Comparison of ENCODE assay signal across 15 cellular contexts in genomic region chr4:3530051-3530450, GRCh38. TPM values are rescaled to one million over a fixed set of nuclear protein-coding genes. Genes with fewer than 3 reads are reported as not detected.
DNase-seq lines count a peak whose midpoint lies in the region; ATAC-seq and TF ChIP-seq lines count a peak whose summit lies in the region.
"Had no signal": no experiment of that assay in that cellular context is flagged by ENCODE, and none has a peak within 500 bp of the region (broad histone marks: within the 10 kb centered on the region; RNA-seq: fewer than 3 reads in every experiment).

No MANE protein-coding gene starts in this region.

- no peaks in the 10 kb centered on the region for H3F3A ChIP-seq in GM23338 (replicated peaks; ENCODE audit: low read depth)

- peaks cover 45% of the 10 kb centered on the region for H3K79me2 ChIP-seq in GM23338 (replicated peaks; ENCODE audit: insufficient read depth)

- H3K27ac Mint-ChIP-seq in CD14-positive monocyte (peak overlapping the region; percentile 50 to 86 (median 77)), GM23338 (no peak overlapping the region), nephron (no peak overlapping the region)
- H3K27ac Mint-ChIP-seq in central memory CD8-positive, alpha-beta T cell (ENCODE audit: low read depth): no peak overlapping the region

- DNase-seq in CD14-positive monocyte (ENCODE audit: low spot score) (no peak), GM23338 (ENCODE audit: low spot score) (no peak), HUDEP-2 (lab: John Stamatoyannopoulos, UW; ENCODE audit: unreplicated experiment in 76 of 76) (no peak), NCI-H748 treated with DMSO at 0.1 percent for 48 hours (lab: John Stamatoyannopoulos, UW) (no peak)
- no peak for DNase-seq in central memory CD8-positive, alpha-beta T cell (ENCODE audit: low spot score in 2 of 2)
- DNase-seq: activated effector memory CD4-positive, alpha-beta T cell treated with Interleukin-2 at 50 U/mL for 16 hours; central memory CD4-positive, alpha-beta T cell; esophagus squamous epithelium; KG1; stimulated activated CD4-positive, alpha-beta T cell treated with anti-CD3 and anti-CD28 coated beads, Interleukin-2, amount 100 ng/mL, for 24 hours; WERI-Rb-1 had no signal

- H3K4me1 ChIP-seq in GM23338 (ENCODE audit: insufficient read depth): peaks cover 12% of the 10 kb centered on the region; the same call in 1 of the 2 replicates

- H3K4me2 ChIP-seq in GM23338: 0 out of 2 replicates have a peak overlapping the region, but pooled peaks have one; percentile 96

- H3K9me3 Mint-ChIP-seq in CD14-positive monocyte (peaks cover 0 to under 1% (median 0%) of the 10 kb centered on the region in 7 donors), GM23338 (peaks cover under 1% of the 10 kb centered on the region; the same call in 1 of the 3 replicates), nephron (peaks cover 5% of the 10 kb centered on the region)
- H3K9me3 Mint-ChIP-seq in central memory CD8-positive, alpha-beta T cell: no peaks in the 10 kb centered on the region

- ATAC-seq in GM23338 (no peak), HG02642 (IDR thresholded peaks at IDR 0.05; ENCODE audit: poor library complexity, unreplicated experiment) (no peak), HG03520 (IDR thresholded peaks at IDR 0.05; ENCODE audit: unreplicated experiment) (no peak)
- ATAC-seq in central memory CD8-positive, alpha-beta T cell (replicated peaks; ENCODE audit: extremely low read depth, poor library complexity, severe bottlenecking): no peak

- no peaks in the 10 kb centered on the region for H3K9me2 ChIP-seq in GM23338 (ENCODE audit: insufficient read depth)

- H3K4me3 ChIP-seq in GM23338: no peak overlapping the region

- no peak overlapping the region for H2AFZ ChIP-seq in GM23338

- TF ChIP-seq CTCF in CD14-positive monocyte (IDR thresholded peaks at IDR 0.05) (no peak), GM23338 (conservative IDR thresholded peaks at IDR 0.05; ENCODE audit: low read depth in 2 of 2) (no peak), nephron (IDR thresholded peaks at IDR 0.05; ENCODE audit: unreplicated experiment in 3 of 3) (no peak)

- peaks cover 20% of the 10 kb centered on the region for H3K27me3 ChIP-seq in GM23338 (ENCODE audit: insufficient read depth)
- H3K27me3 ChIP-seq: esophagus squamous epithelium had no signal

- intact Hi-C loops in CD14-positive monocyte (cut with micrococcal nuclease): no loop called here

- H4K20me1 ChIP-seq in GM23338 (replicated peaks; ENCODE audit: insufficient read depth): peaks cover 30% of the 10 kb centered on the region

- H3K4me1 Mint-ChIP-seq in CD14-positive monocyte (peaks cover 42% of the 10 kb centered on the region), GM23338 (peaks cover 24% of the 10 kb centered on the region), nephron (peaks cover 15% of the 10 kb centered on the region)
- H3K4me1 Mint-ChIP-seq in central memory CD8-positive, alpha-beta T cell: peaks cover 35% of the 10 kb centered on the region

- peaks cover 0 to 13% (median 9%) of the 10 kb centered on the region in 3 donors for H3K27me3 Mint-ChIP-seq in CD14-positive monocyte (ENCODE audit: low read depth in 3 of 3)
- peaks cover 27% of the 10 kb centered on the region for H3K27me3 Mint-ChIP-seq in GM23338 (ENCODE audit: insufficient read depth, low read depth, poor library complexity)
- H3K27me3 Mint-ChIP-seq in central memory CD8-positive, alpha-beta T cell: peaks cover 9% of the 10 kb centered on the region
- peaks cover 6% of the 10 kb centered on the region for H3K27me3 Mint-ChIP-seq in nephron (ENCODE audit: low read depth)

- H3K4me3 Mint-ChIP-seq in CD14-positive monocyte (peak overlapping the region; percentile 97 to 98), GM23338 (peak overlapping the region; percentile 34; the same call in 2 of the 3 replicates), nephron (peak overlapping the region; percentile 76 to 100 (median 100))
- peak overlapping the region; percentile 99 for H3K4me3 Mint-ChIP-seq in central memory CD8-positive, alpha-beta T cell

- H3K36me3 Mint-ChIP-seq in CD14-positive monocyte (peaks cover 18 to 38% of the 10 kb centered on the region in 2 donors), GM23338 (ENCODE audit: low read depth) (peaks cover 19% of the 10 kb centered on the region), nephron (ENCODE audit: low read depth) (peaks cover 15% of the 10 kb centered on the region)
- H3K36me3 Mint-ChIP-seq in central memory CD8-positive, alpha-beta T cell (ENCODE audit: insufficient read depth): peaks cover 21% of the 10 kb centered on the region

- no peak overlapping the region for H3K27ac ChIP-seq in GM23338 (ENCODE audit: low read depth)
- H3K27ac ChIP-seq: C4-2B, esophagus squamous epithelium, WERI-Rb-1 had no signal

- H3K36me3 ChIP-seq in GM23338 (ENCODE audit: insufficient read depth): no peaks in the 10 kb centered on the region

TF ChIP-seq in GM23338, 12 proteins besides CTCF, POLR2A, EP300 and RAD21 (continues in another document):
- TF ChIP-seq JUNB (IDR thresholded peaks at IDR 0.05; ENCODE audit: unreplicated experiment) (no peak), CREB1 (CRISPR knock-in tag; IDR thresholded peaks at IDR 0.05; ENCODE audit: low read depth) (no peak), NANOG (IDR thresholded peaks at IDR 0.05; ENCODE audit: borderline replicate concordance) (no peak), ETS1 (IDR thresholded peaks at IDR 0.05) (no peak), POLR2AphosphoS5 (IDR thresholded peaks at IDR 0.05; ENCODE audit: low read depth) (no peak), EZH2 (IDR thresholded peaks at IDR 0.05; ENCODE audit: low read depth, unreplicated experiment) (no peak)
- TF ChIP-seq, protein P1, sequence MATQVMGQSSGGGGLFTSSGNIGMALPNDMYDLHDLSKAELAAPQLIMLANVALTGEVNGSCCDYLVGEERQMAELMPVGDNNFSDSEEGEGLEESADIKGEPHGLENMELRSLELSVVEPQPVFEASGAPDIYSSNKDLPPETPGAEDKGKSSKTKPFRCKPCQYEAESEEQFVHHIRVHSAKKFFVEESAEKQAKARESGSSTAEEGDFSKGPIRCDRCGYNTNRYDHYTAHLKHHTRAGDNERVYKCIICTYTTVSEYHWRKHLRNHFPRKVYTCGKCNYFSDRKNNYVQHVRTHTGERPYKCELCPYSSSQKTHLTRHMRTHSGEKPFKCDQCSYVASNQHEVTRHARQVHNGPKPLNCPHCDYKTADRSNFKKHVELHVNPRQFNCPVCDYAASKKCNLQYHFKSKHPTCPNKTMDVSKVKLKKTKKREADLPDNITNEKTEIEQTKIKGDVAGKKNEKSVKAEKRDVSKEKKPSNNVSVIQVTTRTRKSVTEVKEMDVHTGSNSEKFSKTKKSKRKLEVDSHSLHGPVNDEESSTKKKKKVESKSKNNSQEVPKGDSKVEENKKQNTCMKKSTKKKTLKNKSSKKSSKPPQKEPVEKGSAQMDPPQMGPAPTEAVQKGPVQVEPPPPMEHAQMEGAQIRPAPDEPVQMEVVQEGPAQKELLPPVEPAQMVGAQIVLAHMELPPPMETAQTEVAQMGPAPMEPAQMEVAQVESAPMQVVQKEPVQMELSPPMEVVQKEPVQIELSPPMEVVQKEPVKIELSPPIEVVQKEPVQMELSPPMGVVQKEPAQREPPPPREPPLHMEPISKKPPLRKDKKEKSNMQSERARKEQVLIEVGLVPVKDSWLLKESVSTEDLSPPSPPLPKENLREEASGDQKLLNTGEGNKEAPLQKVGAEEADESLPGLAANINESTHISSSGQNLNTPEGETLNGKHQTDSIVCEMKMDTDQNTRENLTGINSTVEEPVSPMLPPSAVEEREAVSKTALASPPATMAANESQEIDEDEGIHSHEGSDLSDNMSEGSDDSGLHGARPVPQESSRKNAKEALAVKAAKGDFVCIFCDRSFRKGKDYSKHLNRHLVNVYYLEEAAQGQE (IDR thresholded peaks at IDR 0.05; ENCODE audit: unreplicated experiment): no peak

RNA-seq across cellular contexts. Expression of gene LRPAP1, which starts 2.2 kb away (rescaled TPM):
- polyA plus RNA-seq in CD14-positive monocyte (100 to 1,000 TPM; 169 to 180 TPM), GM23338 (2016; fragmentation: Nextera tagmentation; extraction: Ambion mirVana) (57.2 and 63.0 TPM in 2 replicates)
- 70.2 and 82.5 TPM in 2 replicates for total RNA-seq in GM23338 (2014; rRNA removed; shearing (Covaris generic))

Comparison
In these comparisons a context has a peak if more than half of its experiments do, and no peak if none do; other contexts are left out.
1. H3K27ac Mint-ChIP-seq: peak in CD14-positive monocyte (7 of 7); none in GM23338 (single experiment), central memory CD8-positive, alpha-beta T cell (single experiment) and nephron (0 of 3).
2. H3K4me3 Mint-ChIP-seq: peak in every context shown above with its lines; median percentile 100 in nephron; 99 in central memory CD8-positive, alpha-beta T cell; 98 in CD14-positive monocyte; 34 in GM23338.